ENCODE assay signal across 8 cellular contexts in the genomic region with DNA sequence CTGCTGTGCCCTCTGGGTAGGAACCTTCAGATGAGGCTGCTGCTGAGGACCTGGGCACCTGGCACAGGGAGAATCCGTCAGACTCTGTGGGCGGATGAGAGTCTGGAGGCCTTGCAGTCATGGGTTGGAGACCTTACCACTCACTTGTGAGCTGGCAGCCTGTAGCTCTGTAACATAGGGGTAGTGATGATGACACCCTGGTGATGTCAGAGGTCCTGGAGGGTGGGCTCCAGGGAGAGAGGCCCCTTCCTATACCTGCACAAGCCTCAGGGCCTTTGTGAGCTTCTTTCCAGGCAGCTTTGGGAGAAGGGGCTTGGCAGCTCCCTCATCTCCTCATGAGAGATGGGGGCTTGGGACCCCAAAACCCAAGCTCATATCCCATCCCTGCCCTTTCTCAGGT. TPM values are rescaled to one million over a fixed set of nuclear protein-coding genes. Genes with fewer than 3 reads are reported as not detected.
DNase-seq lines count a peak whose midpoint lies in the region; ATAC-seq and TF ChIP-seq lines count a peak whose summit lies in the region.
"Had no signal": no experiment of that assay in that cellular context is flagged by ENCODE, and none has a peak within 500 bp of the region (broad histone marks: within the 10 kb centered on the region; RNA-seq: fewer than 3 reads in every experiment).

No MANE protein-coding gene starts in this region.

- peaks cover 25% of the 10 kb centered on the region for H3K79me2 ChIP-seq in smooth muscle cell (ENCODE audit: low read depth)

- peak overlapping the region; percentile 55 for H3K27ac Mint-ChIP-seq in activated CD4-positive, alpha-beta T cell treated with anti-CD3 and anti-CD28 coated beads for 36 hours

- 77% methylated on average over 2 of the region's 2 CpGs for WGBS in smooth muscle cell (ENCODE audit: low lambda C conversion rate)

- H3K9me3 ChIP-seq in duodenal mucosa (ENCODE audit: control insufficient read depth in 1 of 2, low read length in 2 of 2) = no peaks in the 10 kb centered on the region
- H3K9me3 ChIP-seq in smooth muscle cell (replicated peaks; ENCODE audit: low read depth) = no peaks in the 10 kb centered on the region
- H3K9me3 ChIP-seq: mucosa of descending colon had no signal

- H3K4me1 ChIP-seq in duodenal mucosa (ENCODE audit: control insufficient read depth in 1 of 2, insufficient read depth in 2 of 2, low read length in 2 of 2) (peaks cover 27 to 32% of the 10 kb centered on the region in 2 donors), smooth muscle cell (ENCODE audit: low read depth) (peaks cover 16% of the 10 kb centered on the region)

- peaks cover 35% of the 10 kb centered on the region for H3K4me1 Mint-ChIP-seq in activated CD4-positive, alpha-beta T cell treated with anti-CD3 and anti-CD28 coated beads for 36 hours

- H2AFZ ChIP-seq in smooth muscle cell (ENCODE audit: low read depth) = no peak overlapping the region

- H3K27me3 ChIP-seq in duodenal mucosa (ENCODE audit: control insufficient read depth in 1 of 2, insufficient read depth in 2 of 2, low read length in 2 of 2) (no peaks in the 10 kb centered on the region), smooth muscle cell (ENCODE audit: low read depth) (no peaks in the 10 kb centered on the region)

- ATAC-seq in activated CD4-positive, alpha-beta T cell treated with anti-CD3 and anti-CD28 coated beads for 36 hours = no peak
- ATAC-seq: mucosa of descending colon had no signal

- H3K4me3 ChIP-seq in duodenal mucosa (ENCODE audit: low read depth in 1 of 2, low read length in 2 of 2) (no peak overlapping the region), smooth muscle cell (no peak overlapping the region)
- H3K4me3 ChIP-seq: mucosa of descending colon had no signal

- DNase-seq in activated CD4-positive, alpha-beta T cell treated with anti-CD3 and anti-CD28 coated beads for 36 hours = peak; percentile 29
- DNase-seq in activated CD4-positive, alpha-beta T cell treated with anti-CD3 and anti-CD28 coated beads, Interleukin-2, amount 50 U/mL, for 4 hours = no peak
- DNase-seq in smooth muscle cell (lab: John Stamatoyannopoulos, UW; ENCODE audit: unreplicated experiment) (no peak), iPS-NIHi11 (ENCODE audit: low spot score) (no peak), SHP77 treated with DMSO at 0.1 percent for 48 hours (lab: John Stamatoyannopoulos, UW) (no peak)
- DNase-seq: ACHN had no signal

- intact Hi-C loops in activated CD4-positive, alpha-beta T cell treated with anti-CD3 and anti-CD28 coated beads for 36 hours (cut with DNase I, micrococcal nuclease) = no loop called here

- CTCF ChIA-PET in activated CD4-positive, alpha-beta T cell treated with anti-CD3 and anti-CD28 coated beads for 36 hours (lab: Charles Lee) = interaction anchor here (0.7 to 1.4 kb wide), 4 partner anchors 13 to 1127 kb away, joined by 3 read pairs; a partner anchor contains a TSS

- H3K4me2 ChIP-seq in smooth muscle cell = peak overlapping the region; percentile 97

- H3K36me3 Mint-ChIP-seq in activated CD4-positive, alpha-beta T cell treated with anti-CD3 and anti-CD28 coated beads for 36 hours (ENCODE audit: low read depth) = peaks cover 2% of the 10 kb centered on the region

- H3K9ac ChIP-seq in duodenal mucosa (ENCODE audit: low read depth in 1 of 2, low read length in 2 of 2) (peak overlapping the region; percentile 75 to 83), smooth muscle cell (ENCODE audit: low read depth) (peak overlapping the region; percentile 98)

- no peak overlapping the region for H3K27ac ChIP-seq in duodenal mucosa (ENCODE audit: low read depth, low read length)
- peak overlapping the region; percentile 98 for H3K27ac ChIP-seq in smooth muscle cell (ENCODE audit: low read depth)

- no peaks in the 10 kb centered on the region for H3K27me3 Mint-ChIP-seq in activated CD4-positive, alpha-beta T cell treated with anti-CD3 and anti-CD28 coated beads for 36 hours

- TF ChIP-seq CTCF in smooth muscle cell (IDR thresholded peaks at IDR 0.05; ENCODE audit: borderline replicate concordance, insufficient read depth, poor library complexity, severe bottlenecking) = no peak

- H3K36me3 ChIP-seq in duodenal mucosa (ENCODE audit: control insufficient read depth in 1 of 2, insufficient read depth in 2 of 2, low read length in 2 of 2) (peaks cover 16 to 27% of the 10 kb centered on the region in 2 donors), smooth muscle cell (ENCODE audit: low read depth) (no peaks in the 10 kb centered on the region)

- H4K20me1 ChIP-seq in smooth muscle cell (ENCODE audit: low read depth) = peaks cover 27% of the 10 kb centered on the region

- H3F3A ChIP-seq in smooth muscle cell (ENCODE audit: low read depth) = peaks cover 13% of the 10 kb centered on the region

- POLR2A ChIA-PET in activated CD4-positive, alpha-beta T cell treated with anti-CD3 and anti-CD28 coated beads for 36 hours (lab: Charles Lee) = no interaction called here

- H3K9me3 Mint-ChIP-seq in activated CD4-positive, alpha-beta T cell treated with anti-CD3 and anti-CD28 coated beads for 36 hours (ENCODE audit: low read depth) = no peaks in the 10 kb centered on the region

- H3K4me3 Mint-ChIP-seq in activated CD4-positive, alpha-beta T cell treated with anti-CD3 and anti-CD28 coated beads for 36 hours = peak overlapping the region; percentile 76

RNA-seq across cellular contexts. Expression of a gene that starts 1.6 kb away (rescaled TPM):
- 1 to 10 TPM; 3.3 to 5.2 TPM for total RNA-seq in activated CD4-positive, alpha-beta T cell treated with anti-CD3 and anti-CD28 coated beads for 36 hours
- total RNA-seq in smooth muscle cell = 10.4 and 12.0 TPM in 2 replicates
- 13.5 and 14.3 TPM in 2 replicates for polyA plus RNA-seq in smooth muscle cell

RNA-seq across cellular contexts. Expression of a gene that starts 3.6 kb away (rescaled TPM):
- 100 to 1,000 TPM; 282 to 364 TPM for total RNA-seq in activated CD4-positive, alpha-beta T cell treated with anti-CD3 and anti-CD28 coated beads for 36 hours
- total RNA-seq in smooth muscle cell = 132 and 149 TPM in 2 replicates
- 188 and 210 TPM in 2 replicates for polyA plus RNA-seq in smooth muscle cell

RNA-seq across cellular contexts. Expression of a gene that starts 36.7 kb away (rescaled TPM):
- total RNA-seq in activated CD4-positive, alpha-beta T cell treated with anti-CD3 and anti-CD28 coated beads for 36 hours = 10 to 100 TPM; 17.5 to 18.4 TPM
- total RNA-seq in smooth muscle cell = 37.3 and 37.7 TPM in 2 replicates
- polyA plus RNA-seq in smooth muscle cell = 6.7 and 8.5 TPM in 2 replicates

RNA-seq across cellular contexts. Expression of a gene that starts 52.7 kb away (rescaled TPM):
- total RNA-seq in activated CD4-positive, alpha-beta T cell treated with anti-CD3 and anti-CD28 coated beads for 36 hours = 10 to 100 TPM; 44.1 to 57.9 TPM
- 19.9 and 40.9 TPM in 2 replicates for total RNA-seq in smooth muscle cell
- polyA plus RNA-seq in smooth muscle cell = 14.6 and 22.9 TPM in 2 replicates

RNA-seq across cellular contexts. Expression of a gene that starts 53.0 kb away (rescaled TPM):
- 10 to 100 TPM; 13.2 to 14.5 TPM for total RNA-seq in activated CD4-positive, alpha-beta T cell treated with anti-CD3 and anti-CD28 coated beads for 36 hours
- 10.4 and 12.6 TPM in 2 replicates for total RNA-seq in smooth muscle cell
- polyA plus RNA-seq in smooth muscle cell = 3.3 and 4.5 TPM in 2 replicates
